Comparison of ENCODE assay signal across 1 cellular context in genomic region chr3:52721742-52722033, GRCh38.
TF ChIP-seq lines count a peak whose summit lies in the region.

No MANE protein-coding gene starts in this region.

TF ChIP-seq in GM12878, 131 proteins besides CTCF, POLR2A, EP300 and RAD21:
- TF ChIP-seq ZBTB11 (CRISPR knock-in tag; IDR thresholded peaks at IDR 0.05) (no peak), RUNX3 (IDR thresholded peaks at IDR 0.05; ENCODE audit: low read length) (peak; percentile 49), SP1 (IDR thresholded peaks at IDR 0.05; ENCODE audit: low read depth, low read length) (no peak), PML (IDR thresholded peaks at IDR 0.05; ENCODE audit: low read length) (no peak), ZBTB33 (IDR thresholded peaks at IDR 0.05) (no peak), KAT2A (conservative IDR thresholded peaks at IDR 0.05; ENCODE audit: control insufficient read depth, low read depth, low read length) (no peak), ELK1 (IDR thresholded peaks at IDR 0.05; ENCODE audit: low read depth, low read length) (no peak)
